12 cellular contexts compared by ENCODE assay signal in genomic region chr15:84983711-84984110, GRCh38. TPM values are rescaled to one million over a fixed set of nuclear protein-coding genes. Genes with fewer than 3 reads are reported as not detected.
DNase-seq lines count a peak whose midpoint lies in the region; ATAC-seq lines count a peak whose summit lies in the region.
"Had no signal": no experiment of that assay in that cellular context is flagged by ENCODE, and none has a peak within 500 bp of the region (broad histone marks: within the 10 kb centered on the region; RNA-seq: fewer than 3 reads in every experiment).

No MANE protein-coding gene starts in this region.

- CTCF ChIA-PET in activated CD4-positive, alpha-beta memory T cell treated with anti-CD3 and anti-CD28 coated beads for 36 hours (lab: Charles Lee) = interaction anchor here (0.9 to 1.0 kb wide), 2 partner anchors 8 to 60 kb away, joined by 3 to 4 read pairs; no protein-coding TSS in a partner anchor

- intact Hi-C loops in activated CD4-positive, alpha-beta T cell treated with anti-CD3 and anti-CD28 coated beads, Interleukin-2, amount 10 ng/mL, durations not matched to agents 24 days and 14 days (cut with micrococcal nuclease) = loop anchor here (5.0 to 10.0 kb wide), 4 partner anchors 49 to 809 kb away; partner anchors contain the start of genes KLHL25 and SEC11A
- intact Hi-C loops in activated CD4-positive, alpha-beta memory T cell treated with anti-CD3 and anti-CD28 coated beads for 36 hours (cut with micrococcal nuclease) = loop anchor here (5.0 to 10.0 kb wide), 7 partner anchors 221 to 814 kb away; partner anchors contain the start of genes AKAP13 and ZNF592

- H3K9me3 Mint-ChIP-seq in activated CD4-positive, alpha-beta T cell treated with anti-CD3 and anti-CD28 coated beads, Interleukin-2, amount 10 ng/mL, durations not matched to agents 24 days and 14 days = no peaks in the 10 kb centered on the region
- H3K9me3 Mint-ChIP-seq in activated CD4-positive, alpha-beta memory T cell treated with anti-CD3 and anti-CD28 coated beads for 36 hours = no peaks in the 10 kb centered on the region

- H3K4me1 Mint-ChIP-seq in activated CD4-positive, alpha-beta T cell treated with anti-CD3 and anti-CD28 coated beads, Interleukin-2, amount 10 ng/mL, durations not matched to agents 24 days and 14 days = peaks cover 49% of the 10 kb centered on the region
- H3K4me1 Mint-ChIP-seq in activated CD4-positive, alpha-beta memory T cell treated with anti-CD3 and anti-CD28 coated beads for 36 hours (ENCODE audit: low read depth) = peaks cover 59% of the 10 kb centered on the region

- ATAC-seq in GM19351 (IDR thresholded peaks at IDR 0.05; ENCODE audit: unreplicated experiment) = no peak
- ATAC-seq in GM21737 (IDR thresholded peaks at IDR 0.05; ENCODE audit: unreplicated experiment) = no peak
- ATAC-seq in HG03520 (IDR thresholded peaks at IDR 0.05; ENCODE audit: unreplicated experiment) = no peak
- ATAC-seq: mucosa of descending colon had no signal

- H3K4me3 Mint-ChIP-seq in activated CD4-positive, alpha-beta T cell treated with anti-CD3 and anti-CD28 coated beads, Interleukin-2, amount 10 ng/mL, durations not matched to agents 24 days and 14 days = peak overlapping the region; percentile 94
- peak overlapping the region; percentile 96 for H3K4me3 Mint-ChIP-seq in activated CD4-positive, alpha-beta memory T cell treated with anti-CD3 and anti-CD28 coated beads for 36 hours

- H3K27ac ChIP-seq in substantia nigra (ENCODE audit: low read depth, low read length, poor library complexity, severe bottlenecking) = peak overlapping the region; percentile 87
- H3K27ac ChIP-seq: HL-60 had no signal

- H3K27ac Mint-ChIP-seq in activated CD4-positive, alpha-beta T cell treated with anti-CD3 and anti-CD28 coated beads, Interleukin-2, amount 10 ng/mL, durations not matched to agents 24 days and 14 days = no peak overlapping the region
- no peak overlapping the region for H3K27ac Mint-ChIP-seq in activated CD4-positive, alpha-beta memory T cell treated with anti-CD3 and anti-CD28 coated beads for 36 hours

- no peak for DNase-seq in activated CD4-positive, alpha-beta T cell treated with anti-CD3 and anti-CD28 coated beads, Interleukin-2, amount 10 ng/mL, durations not matched to agents 24 days and 14 days
- DNase-seq in activated CD4-positive, alpha-beta T cell treated with anti-CD3 and anti-CD28 coated beads, Interleukin-2, amount 50 U/mL, for 4 hours = no peak
- DNase-seq in activated CD4-positive, alpha-beta memory T cell treated with anti-CD3 and anti-CD28 coated beads for 36 hours = no peak
- DNase-seq in globus pallidus (ENCODE audit: low spot score) = peak; percentile 41
- peak in 1 of 49 donors; percentile 30 for DNase-seq in substantia nigra (lab: John Stamatoyannopoulos, UW)
- DNase-seq: activated gamma-delta T cell, NCI-H2029 had no signal

- H3K36me3 Mint-ChIP-seq in activated CD4-positive, alpha-beta T cell treated with anti-CD3 and anti-CD28 coated beads, Interleukin-2, amount 10 ng/mL, durations not matched to agents 24 days and 14 days (ENCODE audit: low read depth) = peaks cover 7% of the 10 kb centered on the region
- H3K36me3 Mint-ChIP-seq in activated CD4-positive, alpha-beta memory T cell treated with anti-CD3 and anti-CD28 coated beads for 36 hours = peaks cover 2% of the 10 kb centered on the region

- H3K27me3 Mint-ChIP-seq in activated CD4-positive, alpha-beta T cell treated with anti-CD3 and anti-CD28 coated beads, Interleukin-2, amount 10 ng/mL, durations not matched to agents 24 days and 14 days = peaks cover 9% of the 10 kb centered on the region
- no peaks in the 10 kb centered on the region for H3K27me3 Mint-ChIP-seq in activated CD4-positive, alpha-beta memory T cell treated with anti-CD3 and anti-CD28 coated beads for 36 hours

- POLR2A ChIA-PET in activated CD4-positive, alpha-beta memory T cell treated with anti-CD3 and anti-CD28 coated beads for 36 hours (lab: Charles Lee) = interaction anchor here (3.9 kb wide), 1 partner anchor 8 kb away, joined by 21 read pairs; no protein-coding TSS in a partner anchor

RNA-seq across cellular contexts. Expression of gene PDE8A, which starts 2.1 kb away (rescaled TPM):
- 18.5 and 21.1 TPM in 2 replicates for total RNA-seq in activated CD4-positive, alpha-beta T cell treated with anti-CD3 and anti-CD28 coated beads, Interleukin-2, amount 10 ng/mL, durations not matched to agents 24 days and 14 days
- 10 to 100 TPM; 20.8 to 21.2 TPM for total RNA-seq in activated CD4-positive, alpha-beta memory T cell treated with anti-CD3 and anti-CD28 coated beads for 36 hours
